ENCODE assay signal across 1 cellular context in genomic region chr6:119521251-119521650, GRCh38.
TF ChIP-seq lines count a peak whose summit lies in the region.

No MANE protein-coding gene starts in this region.

TF ChIP-seq in HEK293, 187 proteins besides CTCF, POLR2A, EP300 and RAD21 (continued from another document):
- TF ChIP-seq ZSCAN18 (tag by site-specific recombination; IDR thresholded peaks at IDR 0.05) (no peak), ZNF544 (tag by site-specific recombination; IDR thresholded peaks at IDR 0.05) (no peak), ZNF843 (tag by site-specific recombination; IDR thresholded peaks at IDR 0.05) (peak; percentile 19; the same call in 1 of the 2 replicates), ZNF514 (tag by site-specific recombination; IDR thresholded peaks at IDR 0.05) (no peak), ZNF837 (tag by site-specific recombination; IDR thresholded peaks at IDR 0.05) (no peak), ZNF133 (tag by site-specific recombination; IDR thresholded peaks at IDR 0.05) (no peak), ZNF596 (tag by site-specific recombination; IDR thresholded peaks at IDR 0.05) (no peak)
